8 cellular contexts compared by ENCODE assay signal in genomic region chr9:136808781-136809158, GRCh38.
A peak's percentile ranks its signal among the peaks of the same experiment; 100 is the strongest.
DNase-seq lines count a peak whose midpoint lies in the region; ATAC-seq, FAIRE-seq and TF ChIP-seq lines count a peak whose summit lies in the region.

No MANE protein-coding gene starts in this region.

- H2AFZ ChIP-seq in OCI-LY3 (ENCODE audit: low read depth, low read length), result no peak overlapping the region

- H3K4me3 ChIP-seq in GM12865 (ENCODE audit: low read depth, low read length) (peak overlapping the region; percentile 71), OCI-LY3 (ENCODE audit: low read length) (peak overlapping the region; percentile 86)
- peak overlapping the region; percentile 76 for H3K4me3 ChIP-seq in effector memory CD4-positive, alpha-beta T cell (ENCODE audit: insufficient read depth, low read depth, low read length, poor library complexity, severe bottlenecking)

- ATAC-seq in GM21619 (IDR thresholded peaks at IDR 0.05; ENCODE audit: unreplicated experiment), result no peak

- peaks cover 20% of the 10 kb centered on the region for H4K20me1 ChIP-seq in OCI-LY3 (ENCODE audit: insufficient read depth, low read length)

- H3K9me3 ChIP-seq in OCI-LY3 (ENCODE audit: insufficient read depth, low read length), result no peaks in the 10 kb centered on the region
- H3K9me3 ChIP-seq in effector memory CD4-positive, alpha-beta T cell (ENCODE audit: control insufficient read depth, low read length), result no peaks in the 10 kb centered on the region

- H3K4me2 ChIP-seq in OCI-LY3 (ENCODE audit: low read length), result peak overlapping the region; percentile 84

- peaks cover 38% of the 10 kb centered on the region for H3K36me3 ChIP-seq in OCI-LY3 (replicated peaks; ENCODE audit: low read depth, low read length)
- H3K36me3 ChIP-seq in effector memory CD4-positive, alpha-beta T cell (ENCODE audit: control insufficient read depth, insufficient read depth, low read length), result no peaks in the 10 kb centered on the region

- H3K4me1 Mint-ChIP-seq in nephron progenitor cell, result peaks cover 47% of the 10 kb centered on the region

- H3K79me2 ChIP-seq in OCI-LY3 (ENCODE audit: low read length), result peaks cover 69% of the 10 kb centered on the region

- TF ChIP-seq CTCF in GM12865 (IDR thresholded peaks at IDR 0.05; ENCODE audit: insufficient read depth, low read depth, low read length, missing control alignments), result no peak
- TF ChIP-seq CTCF in OCI-LY3 (IDR thresholded peaks at IDR 0.05; ENCODE audit: low read depth, low read length), result no peak
- TF ChIP-seq CTCF in nephron progenitor cell (IDR thresholded peaks at IDR 0.05), result no peak
- no peak for TF ChIP-seq CTCF in GM13976 (IDR thresholded peaks at IDR 0.05; ENCODE audit: borderline replicate concordance, control extremely low read depth, extremely low read depth, insufficient read depth, missing control alignments)

- in situ Hi-C loops in GM13976 (cut with MboI; ENCODE audit: low sequenced_read_pairs, unreplicated experiment), result no loop called here

- H3K9me3 Mint-ChIP-seq in nephron progenitor cell, result no peaks in the 10 kb centered on the region

- H3K27me3 ChIP-seq in OCI-LY3 (ENCODE audit: low read depth, low read length), result no peaks in the 10 kb centered on the region
- H3K27me3 ChIP-seq in effector memory CD4-positive, alpha-beta T cell (replicated peaks; ENCODE audit: control insufficient read depth, insufficient read depth, low read length, poor library complexity, severe bottlenecking), result no peaks in the 10 kb centered on the region

- H3K4me1 ChIP-seq in OCI-LY3 (ENCODE audit: low read length), result peaks cover 18% of the 10 kb centered on the region
- peaks cover 21% of the 10 kb centered on the region for H3K4me1 ChIP-seq in effector memory CD4-positive, alpha-beta T cell (ENCODE audit: control insufficient read depth, insufficient read depth, low read length, poor library complexity, severe bottlenecking)

- peak overlapping the region; percentile 57; the same call in 1 of the 2 replicates for H3K27ac ChIP-seq in OCI-LY3 (ENCODE audit: low read length)
- no peak overlapping the region for H3K27ac ChIP-seq in effector memory CD4-positive, alpha-beta T cell (ENCODE audit: insufficient read depth, low read length, poor library complexity, severe bottlenecking)

- peaks cover 3% of the 10 kb centered on the region for H3K27me3 Mint-ChIP-seq in nephron progenitor cell (ENCODE audit: low read depth, poor library complexity)

- no peak for DNase-seq in GM12865 (ENCODE audit: low read depth)
- DNase-seq in effector memory CD4-positive, alpha-beta T cell, result no peak
- DNase-seq in nephron progenitor cell, result no peak
- no peak for DNase-seq in GM13976 (ENCODE audit: low spot score)
- DNase-seq in GM19239 (ENCODE audit: insufficient read length, low spot score), result no peak
- DNase-seq in stimulated activated naive CD4-positive, alpha-beta T cell (lab: John Stamatoyannopoulos, UW), result no peak

- peak overlapping the region; percentile 83 for H3K9ac ChIP-seq in OCI-LY3 (ENCODE audit: low read length)

- peak overlapping the region; percentile 68 for H3K27ac Mint-ChIP-seq in nephron progenitor cell

- peak overlapping the region; percentile 88 for H3K4me3 Mint-ChIP-seq in nephron progenitor cell

- peaks cover 38% of the 10 kb centered on the region for H3K36me3 Mint-ChIP-seq in nephron progenitor cell (ENCODE audit: low read depth)

- FAIRE-seq in GM19239 (lab: Jason Lieb, UNC), result no peak
